Comparison of ENCODE assay signal across 30 cellular contexts in genomic region chr12:52179396-52179973, GRCh38. TPM values are rescaled to one million over a fixed set of nuclear protein-coding genes. Genes with fewer than 3 reads are reported as not detected.
DNase-seq lines count a peak whose midpoint lies in the region; ATAC-seq and TF ChIP-seq lines count a peak whose summit lies in the region.
"Had no signal": no experiment of that assay in that cellular context is flagged by ENCODE, and none has a peak within 500 bp of the region (broad histone marks: within the 10 kb centered on the region; RNA-seq: fewer than 3 reads in every experiment).

No MANE protein-coding gene starts in this region.

- H3K14ac ChIP-seq in mesenchymal stem cell (ENCODE audit: low read length in 2 of 2) = no peak overlapping the region

- no peak overlapping the region for H2BK120ac ChIP-seq in mesenchymal stem cell (ENCODE audit: low read depth, low read length)

- no peak for TF ChIP-seq POLR2A in HCT116 (IDR thresholded peaks at IDR 0.05; ENCODE audit: borderline replicate concordance, extremely low read depth, insufficient read depth, insufficient read length)

- H2AFZ ChIP-seq in HCT116 (ENCODE audit: low read depth, low read length, poor library complexity, severe bottlenecking) (no peak overlapping the region), mesenchymal stem cell (ENCODE audit: low read depth, low read length) (no peak overlapping the region), smooth muscle cell (ENCODE audit: low read depth) (no peak overlapping the region)
- H2AFZ ChIP-seq: PC-9 had no signal

- CTCF ChIA-PET in HCT116 (lab: Charles Lee) = no interaction called here

- H3K9me2 ChIP-seq in HCT116 (ENCODE audit: insufficient read depth) = no peaks in the 10 kb centered on the region

- H3K9me3 ChIP-seq in HCT116 (ENCODE audit: control insufficient read depth in 1 of 2, insufficient read depth in 1 of 2, low read depth in 1 of 2, low read length in 2 of 2) = no peaks in the 10 kb centered on the region
- no peaks in the 10 kb centered on the region for H3K9me3 ChIP-seq in ascending aorta
- H3K9me3 ChIP-seq in mesenchymal stem cell (ENCODE audit: control insufficient read depth, low read length) = no peaks in the 10 kb centered on the region
- no peaks in the 10 kb centered on the region for H3K9me3 ChIP-seq in smooth muscle cell (replicated peaks; ENCODE audit: low read depth)
- H3K9me3 ChIP-seq: neutrophil, psoas muscle, suprapubic skin had no signal

- H3K4me1 Mint-ChIP-seq in stimulated activated effector memory CD8-positive, alpha-beta T cell treated with anti-CD3 and anti-CD28 coated beads, Interleukin-12 subunit alpha, Interleukin-12 subunit beta, amount 100 ng/mL, for 72 hours = peaks cover under 1% of the 10 kb centered on the region
- peaks cover 4% of the 10 kb centered on the region for H3K4me1 Mint-ChIP-seq in progenitor cell of endocrine pancreas (ENCODE audit: low read depth)
- H3K4me1 Mint-ChIP-seq: activated naive CD4-positive, alpha-beta T cell treated with anti-CD3 and anti-CD28 coated beads, Interleukin-2, amount 50 U/mL, for 24 hours; immature natural killer cell had no signal

- peak overlapping the region in 1 of 2 experiments; percentile 58 for H3K18ac ChIP-seq in mesenchymal stem cell (ENCODE audit: low read depth in 1 of 2, low read length in 2 of 2)

- intact Hi-C loops in HCT116 (cut with micrococcal nuclease) = no loop called here
- intact Hi-C loops in ascending aorta (cut with DNase I) = no loop called here

- H3K9me3 Mint-ChIP-seq in stimulated activated effector memory CD8-positive, alpha-beta T cell treated with anti-CD3 and anti-CD28 coated beads, Interleukin-12 subunit alpha, Interleukin-12 subunit beta, amount 100 ng/mL, for 72 hours = no peaks in the 10 kb centered on the region
- no peaks in the 10 kb centered on the region for H3K9me3 Mint-ChIP-seq in progenitor cell of endocrine pancreas (ENCODE audit: low read depth)
- H3K9me3 Mint-ChIP-seq: activated naive CD4-positive, alpha-beta T cell treated with anti-CD3 and anti-CD28 coated beads, Interleukin-2, amount 50 U/mL, for 24 hours; activated T-helper 2 cell treated with anti-CD3 and anti-CD28 coated beads, Interferon-gamma antibody, Interleukin-2, Interleukin-4, amounts not matched to agents 10 μg/mL and 5 μg/mL and 100 μg/mL, durations not matched to agents 14 hours and 24 hours and 36 hours; immature natural killer cell had no signal

- no peak overlapping the region for H4K8ac ChIP-seq in mesenchymal stem cell (ENCODE audit: low read length)

- H3K4me1 ChIP-seq in HCT116 (ENCODE audit: control insufficient read depth in 1 of 2, insufficient read depth in 2 of 2, low read length in 2 of 2) (peaks cover 37 to 68% of the 10 kb centered on the region in 2 experiments), ascending aorta (peaks cover 9 to 14% of the 10 kb centered on the region in 2 donors), mesenchymal stem cell (ENCODE audit: control insufficient read depth, insufficient read depth, low read depth, low read length) (peaks cover 69% of the 10 kb centered on the region), smooth muscle cell (ENCODE audit: low read depth) (peaks cover 30% of the 10 kb centered on the region)

- H2AK5ac ChIP-seq in mesenchymal stem cell (ENCODE audit: low read length, severe bottlenecking) = peak overlapping the region; percentile 47

- no peak overlapping the region for H2BK5ac ChIP-seq in mesenchymal stem cell (ENCODE audit: low read depth, low read length, poor library complexity, severe bottlenecking)

- H3K4me3 Mint-ChIP-seq in stimulated activated effector memory CD8-positive, alpha-beta T cell treated with anti-CD3 and anti-CD28 coated beads, Interleukin-12 subunit alpha, Interleukin-12 subunit beta, amount 100 ng/mL, for 72 hours = no peak overlapping the region
- H3K4me3 Mint-ChIP-seq in progenitor cell of endocrine pancreas (ENCODE audit: low read depth) = no peak overlapping the region
- H3K4me3 Mint-ChIP-seq: activated naive CD4-positive, alpha-beta T cell treated with anti-CD3 and anti-CD28 coated beads, Interleukin-2, amount 50 U/mL, for 24 hours; immature natural killer cell had no signal

- no peaks in the 10 kb centered on the region for H3K36me3 ChIP-seq in HCT116 (ENCODE audit: control insufficient read depth in 1 of 2, insufficient read depth in 2 of 2, low read length in 2 of 2)
- no peaks in the 10 kb centered on the region for H3K36me3 ChIP-seq in ascending aorta
- H3K36me3 ChIP-seq in mesenchymal stem cell (ENCODE audit: control insufficient read depth in 1 of 2, insufficient read depth in 2 of 2, low read depth in 1 of 2, low read length in 2 of 2) = peaks cover 0 to 16% of the 10 kb centered on the region in 2 experiments
- no peaks in the 10 kb centered on the region for H3K36me3 ChIP-seq in smooth muscle cell (ENCODE audit: low read depth)
- H3K36me3 ChIP-seq: neutrophil, suprapubic skin, WERI-Rb-1 had no signal

- H4K20me1 ChIP-seq in HCT116 (ENCODE audit: insufficient read depth) (no peaks in the 10 kb centered on the region), smooth muscle cell (ENCODE audit: low read depth) (no peaks in the 10 kb centered on the region)

- H3K79me2 ChIP-seq in HCT116 (ENCODE audit: insufficient read depth, low read length) = no peaks in the 10 kb centered on the region
- H3K79me2 ChIP-seq in smooth muscle cell (ENCODE audit: low read depth) = no peaks in the 10 kb centered on the region

- H3K9ac ChIP-seq in HCT116 (ENCODE audit: low read length) (no peak overlapping the region), mesenchymal stem cell (ENCODE audit: low read length) (no peak overlapping the region), smooth muscle cell (ENCODE audit: low read depth) (no peak overlapping the region)
- H3K9ac ChIP-seq: KMS-11 had no signal

- H3K4me3 ChIP-seq in HCT116 (replicated peaks in 1 of 2; ENCODE audit: low read depth in 1 of 2, low read length in 2 of 2) = no peak overlapping the region
- H3K4me3 ChIP-seq in ascending aorta = no peak overlapping the region
- no peak overlapping the region for H3K4me3 ChIP-seq in mesenchymal stem cell (ENCODE audit: insufficient read depth in 1 of 2, low read depth in 1 of 2, low read length in 2 of 2)
- no peak overlapping the region for H3K4me3 ChIP-seq in smooth muscle cell
- H3K4me3 ChIP-seq: GM12878, PC-9, psoas muscle, suprapubic skin had no signal

- WGBS in mesenchymal stem cell = 96% methylated on average over 6 of the region's 6 CpGs
- WGBS in smooth muscle cell (ENCODE audit: low lambda C conversion rate) = 97% methylated on average over 6 of the region's 6 CpGs

- no peak for ATAC-seq in HCT116
- peak; percentile 2 for ATAC-seq in stimulated activated effector memory CD8-positive, alpha-beta T cell treated with anti-CD3 and anti-CD28 coated beads, Interleukin-12 subunit alpha, Interleukin-12 subunit beta, amount 100 ng/mL, for 72 hours
- ATAC-seq: GM12878, psoas muscle had no signal

- RAD21 ChIA-PET in HCT116 (lab: Charles Lee; ENCODE audit: low non-redundant PET in 1 of 2, low total read pairs in 2 of 2, uncharacterized antibody in 2 of 2, unreplicated experiment in 2 of 2) = no interaction called here

- no peaks in the 10 kb centered on the region for H3F3A ChIP-seq in smooth muscle cell (ENCODE audit: low read depth)

- H2BK12ac ChIP-seq in mesenchymal stem cell (ENCODE audit: low read length in 2 of 2) = peak overlapping the region; percentile 8 to 62

- H3K27me3 ChIP-seq in HCT116 (ENCODE audit: insufficient read depth, low read length) (no peaks in the 10 kb centered on the region), ascending aorta (no peaks in the 10 kb centered on the region), mesenchymal stem cell (ENCODE audit: control insufficient read depth in 1 of 2, insufficient read depth in 1 of 2, low read length in 2 of 2) (no peaks in the 10 kb centered on the region), smooth muscle cell (ENCODE audit: low read depth) (no peaks in the 10 kb centered on the region)
- H3K27me3 ChIP-seq: neutrophil, suprapubic skin had no signal

- peaks cover 34% of the 10 kb centered on the region for H3K27me3 Mint-ChIP-seq in progenitor cell of endocrine pancreas
- H3K27me3 Mint-ChIP-seq: activated naive CD4-positive, alpha-beta T cell treated with anti-CD3 and anti-CD28 coated beads, Interleukin-2, amount 50 U/mL, for 24 hours had no signal

- H3K4me2 ChIP-seq in HCT116 (ENCODE audit: low read length) (peak overlapping the region; percentile 3; the same call in 1 of the 2 replicates), mesenchymal stem cell (ENCODE audit: low read length, poor library complexity, severe bottlenecking) (no peak overlapping the region), smooth muscle cell (no peak overlapping the region)
- H3K4me2 ChIP-seq: KMS-11, PC-9 had no signal

- TF ChIP-seq CTCF in HCT116 (IDR thresholded peaks at IDR 0.05 in 2 of 3, conservative IDR thresholded peaks at IDR 0.05 in 1 of 3; ENCODE audit: borderline replicate concordance in 1 of 3, insufficient read depth in 1 of 3, low read depth in 2 of 3, low read length in 2 of 3) (no peak), ascending aorta (IDR thresholded peaks at IDR 0.05) (no peak), smooth muscle cell (IDR thresholded peaks at IDR 0.05; ENCODE audit: borderline replicate concordance, insufficient read depth, poor library complexity, severe bottlenecking) (no peak), progenitor cell of endocrine pancreas (IDR thresholded peaks at IDR 0.05; ENCODE audit: unreplicated experiment) (no peak)

- H3K23ac ChIP-seq in mesenchymal stem cell (ENCODE audit: low read length in 2 of 2) = no peak overlapping the region

- H3K27ac Mint-ChIP-seq in stimulated activated effector memory CD8-positive, alpha-beta T cell treated with anti-CD3 and anti-CD28 coated beads, Interleukin-12 subunit alpha, Interleukin-12 subunit beta, amount 100 ng/mL, for 72 hours = no peak overlapping the region
- no peak overlapping the region for H3K27ac Mint-ChIP-seq in progenitor cell of endocrine pancreas
- H3K27ac Mint-ChIP-seq: activated naive CD4-positive, alpha-beta T cell treated with anti-CD3 and anti-CD28 coated beads, Interleukin-2, amount 50 U/mL, for 24 hours; activated T-helper 2 cell treated with anti-CD3 and anti-CD28 coated beads, Interferon-gamma antibody, Interleukin-2, Interleukin-4, amounts not matched to agents 10 μg/mL and 5 μg/mL and 100 μg/mL, durations not matched to agents 14 hours and 24 hours and 36 hours; immature natural killer cell had no signal

- DNase-seq in HCT116 (ENCODE audit: low read depth, low spot score) (no peak), ascending aorta (ENCODE audit: low spot score in 2 of 2) (no peak), mesenchymal stem cell (no peak), smooth muscle cell (lab: John Stamatoyannopoulos, UW; ENCODE audit: unreplicated experiment) (no peak), progenitor cell of endocrine pancreas (ENCODE audit: low spot score, unreplicated experiment) (no peak), AG20443 (ENCODE audit: low spot score) (no peak)
- no peak for DNase-seq in stimulated activated effector memory CD8-positive, alpha-beta T cell treated with anti-CD3 and anti-CD28 coated beads, Interleukin-12 subunit alpha, Interleukin-12 subunit beta, amount 100 ng/mL, for 72 hours (ENCODE audit: low spot score in 2 of 2)
- DNase-seq: activated CD4-positive, alpha-beta T cell treated with anti-CD3 and anti-CD28 coated beads for 4 hours; activated CD8-positive, alpha-beta memory T cell treated with anti-CD3 and anti-CD28 coated beads for 24 hours; activated T-cell treated with anti-CD3 and anti-CD28 coated beads for 4 hours; C1 segment of cervical spinal cord; effector CD8-positive, alpha-beta T cell; HCEC 1CT; immature natural killer cell; mesendoderm; MM.1S; NCI-H1417 treated with DMSO at 0.1 percent for 48 hours; NCI-H345; PC-9; psoas muscle; SIG-M5; stimulated activated naive CD4-positive, alpha-beta T cell; T1000; WERI-Rb-1 had no signal

- no peak for TF ChIP-seq RAD21 in HCT116 (IDR thresholded peaks at IDR 0.05; ENCODE audit: low read depth)

- no peak overlapping the region for H3K4ac ChIP-seq in mesenchymal stem cell (ENCODE audit: low read depth in 1 of 2, low read length in 2 of 2)

- H3K79me1 ChIP-seq in mesenchymal stem cell (replicated peaks; ENCODE audit: low read length, poor library complexity, severe bottlenecking) = no peaks in the 10 kb centered on the region

- H2BK15ac ChIP-seq in mesenchymal stem cell (ENCODE audit: low read depth, poor library complexity, severe bottlenecking) = no peak overlapping the region

- POLR2A ChIA-PET in HCT116 (lab: Charles Lee) = no interaction called here

- no TSS peak for BruUV-seq in HCT116 (replicated peaks; lab: Mats Ljungman, UMichigan)

- H3K27ac ChIP-seq in HCT116 (ENCODE audit: low read depth, low read length) (no peak overlapping the region), ascending aorta (peak overlapping the region; percentile 35 to 54), mesenchymal stem cell (ENCODE audit: low read length, poor library complexity, severe bottlenecking) (no peak overlapping the region), smooth muscle cell (ENCODE audit: low read depth) (no peak overlapping the region)
- H3K27ac ChIP-seq: KMS-11, neutrophil, PC-9, psoas muscle, suprapubic skin, WERI-Rb-1 had no signal

- H4K91ac ChIP-seq in mesenchymal stem cell (ENCODE audit: low read length) = peak overlapping the region; percentile 67

- no peaks in the 10 kb centered on the region for H3K36me3 Mint-ChIP-seq in stimulated activated effector memory CD8-positive, alpha-beta T cell treated with anti-CD3 and anti-CD28 coated beads, Interleukin-12 subunit alpha, Interleukin-12 subunit beta, amount 100 ng/mL, for 72 hours
- no peaks in the 10 kb centered on the region for H3K36me3 Mint-ChIP-seq in progenitor cell of endocrine pancreas (ENCODE audit: insufficient read depth)
- H3K36me3 Mint-ChIP-seq: activated naive CD4-positive, alpha-beta T cell treated with anti-CD3 and anti-CD28 coated beads, Interleukin-2, amount 50 U/mL, for 24 hours; immature natural killer cell had no signal

RNA-seq across cellular contexts. Expression of gene KRT80, which starts 12.3 kb away (rescaled TPM):
- total RNA-seq in HCT116 (2021; ENCODE audit: unreplicated experiment) (8.8 TPM), ascending aorta (not detected), smooth muscle cell (6.7 and 11.7 TPM in 2 replicates), progenitor cell of endocrine pancreas (0.07 and 0.20 TPM in 2 replicates)
- 14.4 and 24.3 TPM in 2 replicates for polyA plus RNA-seq in HCT116 (2012)
- polyA plus RNA-seq in mesenchymal stem cell (2013, experiment 1 of 2) = 0.72 TPM
- polyA plus RNA-seq in mesenchymal stem cell (2013, experiment 2 of 2) = 0.84 TPM
- 5.1 and 6.6 TPM in 2 replicates for polyA plus RNA-seq in smooth muscle cell
- total RNA-seq: activated T-helper 2 cell treated with anti-CD3 and anti-CD28 coated beads, Interferon-gamma antibody, Interleukin-2, Interleukin-4, amounts not matched to agents 10 μg/mL and 5 μg/mL and 100 μg/mL, durations not matched to agents 14 hours and 24 hours and 36 hours; GM12878 had no signal
- polyA plus RNA-seq: immature natural killer cell had no signal

RNA-seq across cellular contexts. Expression of gene KRT7, which starts 53.6 kb away (rescaled TPM):
- total RNA-seq in HCT116 (2021; ENCODE audit: unreplicated experiment) (72.6 TPM), ascending aorta (153 TPM), smooth muscle cell (168 and 214 TPM in 2 replicates), progenitor cell of endocrine pancreas (11.6 and 18.2 TPM in 2 replicates)
- 96.4 and 207 TPM in 2 replicates for polyA plus RNA-seq in HCT116 (2012)
- 5.1 TPM for polyA plus RNA-seq in mesenchymal stem cell (2013, experiment 1 of 2)
- polyA plus RNA-seq in mesenchymal stem cell (2013, experiment 2 of 2) = 5.7 TPM
- 190 and 744 TPM in 2 replicates for polyA plus RNA-seq in smooth muscle cell
- polyA plus RNA-seq: immature natural killer cell had no signal

Comparison
In these comparisons a context has a peak if more than half of its experiments do, and no peak if none do; other contexts are left out.
1. H3K27ac ChIP-seq: peak in ascending aorta (2 of 2); none in HCT116 (single experiment), mesenchymal stem cell (single experiment) and smooth muscle cell (single experiment).